9 cellular contexts compared by ENCODE assay signal in the genomic region with DNA sequence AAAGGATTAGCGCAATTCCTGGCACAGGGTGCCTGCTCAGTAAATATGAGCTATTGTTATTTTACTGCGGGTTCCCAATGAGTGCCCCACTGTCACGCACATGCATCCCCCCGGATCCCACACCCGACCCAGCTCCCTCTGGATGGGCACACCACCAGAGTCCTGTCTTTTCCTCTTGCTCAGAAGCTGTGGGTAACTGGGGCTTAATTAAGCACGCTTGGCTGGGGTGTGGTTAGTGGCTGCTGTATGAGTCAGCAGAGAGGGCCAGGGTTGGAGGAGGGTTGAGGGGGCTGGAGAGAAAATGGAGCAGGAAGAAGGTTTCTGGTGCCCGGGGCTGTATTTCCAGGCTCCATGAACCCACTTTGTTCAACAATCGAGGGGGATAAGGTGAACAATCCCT. TPM values are rescaled to one million over a fixed set of nuclear protein-coding genes. Genes with fewer than 3 reads are reported as not detected.
A peak's percentile ranks its signal among the peaks of the same experiment; 100 is the strongest.
DNase-seq lines count a peak whose midpoint lies in the region; ATAC-seq and TF ChIP-seq lines count a peak whose summit lies in the region.
"Had no signal": no experiment of that assay in that cellular context is flagged by ENCODE, and none has a peak within 500 bp of the region (broad histone marks: within the 10 kb centered on the region; RNA-seq: fewer than 3 reads in every experiment).

No MANE protein-coding gene starts in this region.

- WGBS in endodermal cell (ENCODE audit: insufficient coverage in 1 of 2, insufficient read length in 1 of 2), 2 experiments, result 73 to 83% methylated on average over 4 to 8 of the region's 8 CpGs

- H3K4me1 ChIP-seq in endodermal cell (ENCODE audit: control insufficient read depth, insufficient read depth, low read length) (peaks cover 3% of the 10 kb centered on the region), upper lobe of right lung (no peaks in the 10 kb centered on the region)

- no peaks in the 10 kb centered on the region for H3K9me3 Mint-ChIP-seq in activated CD8-positive, alpha-beta T cell treated with anti-CD3 and anti-CD28 coated beads for 36 hours
- H3K9me3 Mint-ChIP-seq in activated CD8-positive, alpha-beta T cell treated with anti-CD3 and anti-CD28 coated beads, Interleukin-2, amount 10 ng/mL, durations not matched to agents 7 days and 5 days (ENCODE audit: insufficient read depth), result no peaks in the 10 kb centered on the region
- H3K9me3 Mint-ChIP-seq in endodermal cell, result no peaks in the 10 kb centered on the region
- no peaks in the 10 kb centered on the region for H3K9me3 Mint-ChIP-seq in activated T-helper 2 cell treated with anti-CD3 and anti-CD28 coated beads, Interferon-gamma antibody, Interleukin-2, Interleukin-4, amounts not matched to agents 10 μg/mL and 5 μg/mL and 100 μg/mL, durations not matched to agents 14 hours and 24 hours and 36 hours

- H3K36me3 Mint-ChIP-seq in activated CD8-positive, alpha-beta T cell treated with anti-CD3 and anti-CD28 coated beads for 36 hours (ENCODE audit: low read depth), result no peaks in the 10 kb centered on the region
- no peaks in the 10 kb centered on the region for H3K36me3 Mint-ChIP-seq in activated CD8-positive, alpha-beta T cell treated with anti-CD3 and anti-CD28 coated beads, Interleukin-2, amount 10 ng/mL, durations not matched to agents 7 days and 5 days (ENCODE audit: low read depth)
- H3K36me3 Mint-ChIP-seq in endodermal cell (ENCODE audit: low read depth), result no peaks in the 10 kb centered on the region
- H3K36me3 Mint-ChIP-seq in activated T-helper 2 cell treated with anti-CD3 and anti-CD28 coated beads, Interferon-gamma antibody, Interleukin-2, Interleukin-4, amounts not matched to agents 10 μg/mL and 5 μg/mL and 100 μg/mL, durations not matched to agents 14 hours and 24 hours and 36 hours (ENCODE audit: low read depth), result no peaks in the 10 kb centered on the region

- CTCF ChIA-PET in activated CD8-positive, alpha-beta T cell treated with anti-CD3 and anti-CD28 coated beads for 36 hours (lab: Charles Lee), result no interaction called here
- CTCF ChIA-PET in activated CD8-positive, alpha-beta T cell treated with anti-CD3 and anti-CD28 coated beads, Interleukin-2, amount 10 ng/mL, durations not matched to agents 7 days and 5 days (lab: Charles Lee), result no interaction called here

- H3K27ac ChIP-seq in endodermal cell (ENCODE audit: low read depth, low read length) (no peak overlapping the region), upper lobe of right lung (no peak overlapping the region)

- H3K4me1 Mint-ChIP-seq in activated CD8-positive, alpha-beta T cell treated with anti-CD3 and anti-CD28 coated beads for 36 hours (ENCODE audit: low read depth), result no peaks in the 10 kb centered on the region
- no peaks in the 10 kb centered on the region for H3K4me1 Mint-ChIP-seq in activated CD8-positive, alpha-beta T cell treated with anti-CD3 and anti-CD28 coated beads, Interleukin-2, amount 10 ng/mL, durations not matched to agents 7 days and 5 days (ENCODE audit: low read depth)
- peaks cover 8% of the 10 kb centered on the region for H3K4me1 Mint-ChIP-seq in endodermal cell
- no peaks in the 10 kb centered on the region for H3K4me1 Mint-ChIP-seq in activated T-helper 2 cell treated with anti-CD3 and anti-CD28 coated beads, Interferon-gamma antibody, Interleukin-2, Interleukin-4, amounts not matched to agents 10 μg/mL and 5 μg/mL and 100 μg/mL, durations not matched to agents 14 hours and 24 hours and 36 hours (ENCODE audit: low read depth)

- no peaks in the 10 kb centered on the region for H3K9me3 ChIP-seq in endodermal cell (ENCODE audit: control insufficient read depth, low read length)
- H3K9me3 ChIP-seq in upper lobe of right lung, result no peaks in the 10 kb centered on the region

- TF ChIP-seq CTCF in activated CD8-positive, alpha-beta T cell treated with anti-CD3 and anti-CD28 coated beads for 36 hours (IDR thresholded peaks at IDR 0.05), result no peak
- TF ChIP-seq CTCF in endodermal cell (conservative IDR thresholded peaks at IDR 0.05) (no peak), upper lobe of right lung (IDR thresholded peaks at IDR 0.05) (no peak)

- peak; percentile 27 for DNase-seq in activated CD8-positive, alpha-beta T cell treated with anti-CD3 and anti-CD28 coated beads for 36 hours
- DNase-seq in activated CD8-positive, alpha-beta T cell treated with anti-CD3 and anti-CD28 coated beads, Interleukin-2, amount 10 ng/mL, durations not matched to agents 7 days and 5 days, result no peak
- DNase-seq in NOMO-1 (lab: John Stamatoyannopoulos, UW; ENCODE audit: unreplicated experiment in 2 of 2), result peak; percentile 73 to 79
- DNase-seq in endodermal cell, result peak; percentile 69
- DNase-seq in upper lobe of right lung, result peak; percentile 34
- no peak for DNase-seq in amniotic stem cell (lab: John Stamatoyannopoulos, UW)
- DNase-seq in activated T-helper 2 cell treated with anti-CD3 and anti-CD28 coated beads, Interferon-gamma antibody, Interleukin-2, Interleukin-4, amounts not matched to agents 10 μg/mL and 5 μg/mL and 100 μg/mL, durations not matched to agents 14 hours and 24 hours and 36 hours (ENCODE audit: low spot score), result no peak
- DNase-seq: NCI-H774 had no signal

- no peak for ATAC-seq in activated CD8-positive, alpha-beta T cell treated with anti-CD3 and anti-CD28 coated beads for 36 hours
- ATAC-seq in activated CD8-positive, alpha-beta T cell treated with anti-CD3 and anti-CD28 coated beads, Interleukin-2, amount 10 ng/mL, durations not matched to agents 7 days and 5 days, result no peak
- ATAC-seq in upper lobe of right lung (no peak), HG02678 (IDR thresholded peaks at IDR 0.05; ENCODE audit: unreplicated experiment) (no peak)

- no peak overlapping the region for H3K4me3 ChIP-seq in endodermal cell (ENCODE audit: low read length)
- H3K4me3 ChIP-seq in upper lobe of right lung, result no peak overlapping the region

- H3K36me3 ChIP-seq in endodermal cell (ENCODE audit: control insufficient read depth, insufficient read depth, low read length) (no peaks in the 10 kb centered on the region), upper lobe of right lung (no peaks in the 10 kb centered on the region)

- no peak overlapping the region for H3K9ac ChIP-seq in endodermal cell (ENCODE audit: extremely low read depth, low read length, poor library complexity, severe bottlenecking)

- POLR2A ChIA-PET in activated CD8-positive, alpha-beta T cell treated with anti-CD3 and anti-CD28 coated beads for 36 hours (lab: Charles Lee), result interaction anchor here (1.1 kb wide), 1 partner anchor 23 kb away, joined by 4 read pairs; no protein-coding TSS in a partner anchor
- POLR2A ChIA-PET in activated CD8-positive, alpha-beta T cell treated with anti-CD3 and anti-CD28 coated beads, Interleukin-2, amount 10 ng/mL, durations not matched to agents 7 days and 5 days (lab: Charles Lee), result no interaction called here

- peaks cover 6% of the 10 kb centered on the region for H3K27me3 ChIP-seq in endodermal cell (ENCODE audit: control insufficient read depth, insufficient read depth, low read length, poor library complexity, severe bottlenecking)
- H3K27me3 ChIP-seq in upper lobe of right lung, result peaks cover 13% of the 10 kb centered on the region

- no peak overlapping the region for H3K27ac Mint-ChIP-seq in activated CD8-positive, alpha-beta T cell treated with anti-CD3 and anti-CD28 coated beads for 36 hours
- no peak overlapping the region for H3K27ac Mint-ChIP-seq in activated CD8-positive, alpha-beta T cell treated with anti-CD3 and anti-CD28 coated beads, Interleukin-2, amount 10 ng/mL, durations not matched to agents 7 days and 5 days
- H3K27ac Mint-ChIP-seq in endodermal cell, result no peak overlapping the region
- H3K27ac Mint-ChIP-seq in activated T-helper 2 cell treated with anti-CD3 and anti-CD28 coated beads, Interferon-gamma antibody, Interleukin-2, Interleukin-4, amounts not matched to agents 10 μg/mL and 5 μg/mL and 100 μg/mL, durations not matched to agents 14 hours and 24 hours and 36 hours, result no peak overlapping the region

- intact Hi-C loops in activated CD8-positive, alpha-beta T cell treated with anti-CD3 and anti-CD28 coated beads for 36 hours (cut with micrococcal nuclease), result loop anchor here (10.0 kb wide), 1 partner anchor 345 kb away; no protein-coding TSS in a partner anchor
- intact Hi-C loops in upper lobe of right lung (cut with DNase I), result no loop called here
- intact Hi-C loops in activated T-helper 2 cell treated with anti-CD3 and anti-CD28 coated beads, Interferon-gamma antibody, Interleukin-2, Interleukin-4, amounts not matched to agents 10 μg/mL and 5 μg/mL and 100 μg/mL, durations not matched to agents 14 hours and 24 hours and 36 hours (cut with micrococcal nuclease), result no loop called here

- H3K27me3 Mint-ChIP-seq in activated CD8-positive, alpha-beta T cell treated with anti-CD3 and anti-CD28 coated beads for 36 hours, result peaks cover 13% of the 10 kb centered on the region
- H3K27me3 Mint-ChIP-seq in activated CD8-positive, alpha-beta T cell treated with anti-CD3 and anti-CD28 coated beads, Interleukin-2, amount 10 ng/mL, durations not matched to agents 7 days and 5 days (ENCODE audit: low read depth), result peaks cover 14% of the 10 kb centered on the region
- peaks cover 18% of the 10 kb centered on the region for H3K27me3 Mint-ChIP-seq in endodermal cell (ENCODE audit: insufficient read depth)
- peaks cover 2% of the 10 kb centered on the region for H3K27me3 Mint-ChIP-seq in activated T-helper 2 cell treated with anti-CD3 and anti-CD28 coated beads, Interferon-gamma antibody, Interleukin-2, Interleukin-4, amounts not matched to agents 10 μg/mL and 5 μg/mL and 100 μg/mL, durations not matched to agents 14 hours and 24 hours and 36 hours (ENCODE audit: low read depth)

- H3K4me3 Mint-ChIP-seq in activated CD8-positive, alpha-beta T cell treated with anti-CD3 and anti-CD28 coated beads for 36 hours, result no peak overlapping the region
- H3K4me3 Mint-ChIP-seq in activated CD8-positive, alpha-beta T cell treated with anti-CD3 and anti-CD28 coated beads, Interleukin-2, amount 10 ng/mL, durations not matched to agents 7 days and 5 days, result no peak overlapping the region
- no peak overlapping the region for H3K4me3 Mint-ChIP-seq in endodermal cell
- H3K4me3 Mint-ChIP-seq in activated T-helper 2 cell treated with anti-CD3 and anti-CD28 coated beads, Interferon-gamma antibody, Interleukin-2, Interleukin-4, amounts not matched to agents 10 μg/mL and 5 μg/mL and 100 μg/mL, durations not matched to agents 14 hours and 24 hours and 36 hours (ENCODE audit: low read depth), result no peak overlapping the region

RNA-seq across cellular contexts. Expression of gene NECTIN1, which starts 30.3 kb away (rescaled TPM):
- 1 to 10 TPM; 2.6 to 3.8 TPM for total RNA-seq in activated CD8-positive, alpha-beta T cell treated with anti-CD3 and anti-CD28 coated beads for 36 hours
- under 1 TPM; 0.34 to 0.39 TPM for total RNA-seq in activated CD8-positive, alpha-beta T cell treated with anti-CD3 and anti-CD28 coated beads, Interleukin-2, amount 10 ng/mL, durations not matched to agents 7 days and 5 days
- total RNA-seq in endodermal cell (10 to 100 TPM; 29.3 to 45.3 TPM), upper lobe of right lung (10.4 TPM)
- polyA plus RNA-seq in endodermal cell (2013, experiment 1 of 2), result 40.7 TPM
- 31.7 TPM for polyA plus RNA-seq in endodermal cell (2013, experiment 2 of 2)
- total RNA-seq in activated T-helper 2 cell treated with anti-CD3 and anti-CD28 coated beads, Interferon-gamma antibody, Interleukin-2, Interleukin-4, amounts not matched to agents 10 μg/mL and 5 μg/mL and 100 μg/mL, durations not matched to agents 14 hours and 24 hours and 36 hours, result 5.0 and 5.6 TPM in 2 replicates

Comparison
In these comparisons a context has a peak if more than half of its experiments do, and no peak if none do; other contexts are left out.
1. DNase-seq: peak in activated CD8-positive, alpha-beta T cell treated with anti-CD3 and anti-CD28 coated beads for 36 hours (single experiment), NOMO-1 (2 of 2), endodermal cell (single experiment) and upper lobe of right lung (single experiment); none in activated CD8-positive, alpha-beta T cell treated with anti-CD3 and anti-CD28 coated beads, Interleukin-2, amount 10 ng/mL, durations not matched to agents 7 days and 5 days (single experiment), amniotic stem cell (single experiment) and activated T-helper 2 cell treated with anti-CD3 and anti-CD28 coated beads, Interferon-gamma antibody, Interleukin-2, Interleukin-4, amounts not matched to agents 10 μg/mL and 5 μg/mL and 100 μg/mL, durations not matched to agents 14 hours and 24 hours and 36 hours (single experiment).